In the genomic region with DNA sequence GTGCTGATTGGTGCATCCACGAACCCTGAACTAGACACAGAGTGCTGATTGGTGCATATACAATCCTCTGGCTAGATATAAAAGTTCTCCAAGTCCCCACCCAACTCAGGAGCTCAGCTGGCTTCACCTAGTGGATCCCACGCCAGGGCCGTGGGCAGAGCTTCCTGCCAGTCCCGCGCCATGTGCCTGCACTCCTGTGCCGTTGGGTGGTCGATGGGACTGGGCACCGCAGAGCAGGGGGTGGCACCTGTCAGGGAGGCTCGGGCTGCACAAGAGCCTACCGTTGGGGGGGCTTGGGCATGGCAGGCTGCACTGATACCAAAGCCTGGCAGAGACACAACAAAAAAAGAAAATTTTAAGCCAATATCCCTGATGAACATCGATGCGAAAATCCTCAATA, we compare ENCODE assay signal across 5 cellular contexts.
"Had no signal": no experiment of that assay in that cellular context is flagged by ENCODE, and none has a peak within 500 bp of the region (broad histone marks: within the 10 kb centered on the region; RNA-seq: fewer than 3 reads in every experiment).

No MANE protein-coding gene starts in this region.

- H3K27ac ChIP-seq: HL-60 had no signal

- ATAC-seq: HepG2, K562 had no signal

- DNase-seq: IMR-90 had no signal

- H3K27ac Mint-ChIP-seq: IgD-negative memory B cell had no signal

- H3K4me3 ChIP-seq: K562 had no signal

- H3K36me3 Mint-ChIP-seq: IgD-negative memory B cell had no signal

- H3K4me1 Mint-ChIP-seq: IgD-negative memory B cell had no signal

- H3K27me3 Mint-ChIP-seq: IgD-negative memory B cell had no signal
